ENCODE assay signal across 21 cellular contexts in genomic region chr11:2483426-2483825, GRCh38. TPM values are rescaled to one million over a fixed set of nuclear protein-coding genes. Genes with fewer than 3 reads are reported as not detected.
DNase-seq lines count a peak whose midpoint lies in the region; ATAC-seq, FAIRE-seq and TF ChIP-seq lines count a peak whose summit lies in the region.
"Had no signal": no experiment of that assay in that cellular context is flagged by ENCODE, and none has a peak within 500 bp of the region (broad histone marks: within the 10 kb centered on the region; RNA-seq: fewer than 3 reads in every experiment).

No MANE protein-coding gene starts in this region.

- DNase-seq in H7 (peak; percentile 20), NCI-H748 (lab: John Stamatoyannopoulos, UW; ENCODE audit: unreplicated experiment) (peak; percentile 81), kidney (no peak), ascending aorta (ENCODE audit: low spot score in 2 of 2) (no peak), breast epithelium (ENCODE audit: low spot score in 2 of 2) (no peak)
- DNase-seq: activated T-cell treated with anti-CD3 and anti-CD28 coated beads, Interleukin-2, amount 50 U/mL, for 4 hours; endodermal cell; glutamatergic neuron; Kasumi-1; mammary epithelial cell; NCI-H526 treated with DMSO at 0.1 percent for 48 hours; PC-3; stimulated activated naive B cell treated with anti-CD40 and anti-IgM and Interleukin-4, amounts not matched to agents 10 μg/mL and 1 μg/mL and 100 μg/mL, for 72 hours; tibial artery had no signal

- peak overlapping the region in 1 of 2 donors; percentile 9 for H3K9ac ChIP-seq in kidney (ENCODE audit: low read length in 2 of 2)

- ATAC-seq in GM18520 (IDR thresholded peaks at IDR 0.05; ENCODE audit: unreplicated experiment) (no peak), HG03097 (IDR thresholded peaks at IDR 0.05; ENCODE audit: low FRiP score, unreplicated experiment) (no peak)
- ATAC-seq: activated CD4-positive, CD25-positive, alpha-beta regulatory T cell treated with anti-CD3 and anti-CD28 coated beads, Interleukin-2, amount 50 U/mL, for 24 hours; activated T-cell treated with anti-CD3 and anti-CD28 coated beads, Interleukin-2, amount 50 U/mL, for 4 hours; PC-3; stimulated activated naive B cell treated with anti-CD40 and anti-IgM and Interleukin-4, amounts not matched to agents 10 μg/mL and 1 μg/mL and 100 μg/mL, for 72 hours had no signal

- H3K4me3 ChIP-seq in H7 (ENCODE audit: insufficient read depth, low read depth, low read length), result no peak overlapping the region
- no peak overlapping the region for H3K4me3 ChIP-seq in kidney (ENCODE audit: low read length in 2 of 2)
- H3K4me3 ChIP-seq in ascending aorta, result no peak overlapping the region
- no peak overlapping the region for H3K4me3 ChIP-seq in breast epithelium
- H3K4me3 ChIP-seq: tibial artery had no signal

- no peak for TF ChIP-seq POLR2A in breast epithelium (IDR thresholded peaks at IDR 0.05)

- intact Hi-C loops in kidney (cut with DNase I) (no loop called here), ascending aorta (cut with DNase I) (no loop called here), breast epithelium (cut with DNase I; ENCODE audit: low total_unique reads) (no loop called here)

- H3K36me3 ChIP-seq in H7 (replicated peaks; ENCODE audit: control insufficient read depth, insufficient read depth, low read length), result no peaks in the 10 kb centered on the region
- H3K36me3 ChIP-seq in kidney (ENCODE audit: control insufficient read depth in 1 of 2, insufficient read depth in 2 of 2, low read length in 2 of 2), result no peaks in the 10 kb centered on the region
- H3K36me3 ChIP-seq in ascending aorta, result no peaks in the 10 kb centered on the region
- H3K36me3 ChIP-seq in breast epithelium, result no peaks in the 10 kb centered on the region
- H3K36me3 ChIP-seq: tibial artery had no signal

- H3K9me3 ChIP-seq in kidney (ENCODE audit: control insufficient read depth in 1 of 2, low read length in 2 of 2) (peaks cover 0 to 4% of the 10 kb centered on the region in 2 donors), ascending aorta (peaks cover 0 to 18% of the 10 kb centered on the region in 2 donors), breast epithelium (peaks cover 13 to 36% of the 10 kb centered on the region in 2 donors)

- peaks cover 0 to 10% of the 10 kb centered on the region in 2 donors for H3K4me1 ChIP-seq in kidney (ENCODE audit: control insufficient read depth in 1 of 2, insufficient read depth in 1 of 2, low read depth in 1 of 2, low read length in 2 of 2)
- no peaks in the 10 kb centered on the region for H3K4me1 ChIP-seq in ascending aorta
- no peaks in the 10 kb centered on the region for H3K4me1 ChIP-seq in breast epithelium
- H3K4me1 ChIP-seq: tibial artery had no signal

- H3K27me3 ChIP-seq in H7 (ENCODE audit: control insufficient read depth, insufficient read depth, low read length) (peaks cover 5% of the 10 kb centered on the region; the same call in 1 of the 2 replicates), ascending aorta (no peaks in the 10 kb centered on the region), breast epithelium (peaks cover 0 to 4% of the 10 kb centered on the region in 2 donors)

- FAIRE-seq in kidney (lab: Jason Lieb, UNC), result no peak
- FAIRE-seq: colon had no signal

- H3K27ac ChIP-seq in C4-2B, result peak overlapping the region; percentile 61
- peak overlapping the region; percentile 43 to 53 for H3K27ac ChIP-seq in kidney (ENCODE audit: low read depth in 2 of 2, low read length in 2 of 2)
- no peak overlapping the region for H3K27ac ChIP-seq in ascending aorta
- no peak overlapping the region for H3K27ac ChIP-seq in breast epithelium
- H3K27ac ChIP-seq: tibial artery had no signal

- TF ChIP-seq CTCF in C4-2B (conservative IDR thresholded peaks at IDR 0.05), result no peak
- no peak for TF ChIP-seq CTCF in kidney (IDR thresholded peaks at IDR 0.05; ENCODE audit: borderline replicate concordance, extremely low read depth, insufficient read depth)
- TF ChIP-seq CTCF in ascending aorta (IDR thresholded peaks at IDR 0.05), result no peak
- no peak for TF ChIP-seq CTCF in breast epithelium (IDR thresholded peaks at IDR 0.05)

RNA-seq across cellular contexts. Expression of gene KCNQ1, which starts 38.6 kb away (rescaled TPM):
- 0.18 and 0.48 TPM in 2 replicates for total RNA-seq in H7 (2014; rRNA removed; shearing (Covaris generic))
- total RNA-seq in kidney (45.5 TPM), ascending aorta (2.3 TPM), breast epithelium (1 to 10 TPM; 3.6 to 6.2 (median 5.1) TPM)
- 49.4 TPM for polyA plus RNA-seq in kidney (ENCODE audit: insufficient read depth, low read depth, low replicate concordance)
- total RNA-seq: fibroblast of lung had no signal
- polyA plus RNA-seq: fibroblast of lung, mammary epithelial cell had no signal

RNA-seq across cellular contexts. Expression of gene TRPM5, which starts 39.1 kb away (rescaled TPM):
- total RNA-seq in H7 (2014; rRNA removed; shearing (Covaris generic)), result not detected in 2 replicates
- total RNA-seq in kidney (0.25 TPM), ascending aorta (not detected), breast epithelium (not detected)
- polyA plus RNA-seq in kidney (ENCODE audit: insufficient read depth, low read depth, low replicate concordance), result 0.69 TPM
- total RNA-seq: activated T-cell treated with anti-CD3 and anti-CD28 coated beads, Interleukin-2, amount 50 U/mL, for 4 hours; fibroblast of lung; mammary epithelial cell; PC-3; SK-MEL-5 had no signal
- polyA plus RNA-seq: fibroblast of lung, mammary epithelial cell had no signal

Comparison
In these comparisons a context has a peak if more than half of its experiments do, and no peak if none do; other contexts are left out.
1. H3K27ac ChIP-seq: peak in C4-2B (single experiment) and kidney (2 of 2); none in ascending aorta (0 of 2) and breast epithelium (0 of 2).
2. DNase-seq: peak in H7 (single experiment) and NCI-H748 (single experiment); none in kidney (single experiment), ascending aorta (0 of 2) and breast epithelium (0 of 2).